In the genomic region with DNA sequence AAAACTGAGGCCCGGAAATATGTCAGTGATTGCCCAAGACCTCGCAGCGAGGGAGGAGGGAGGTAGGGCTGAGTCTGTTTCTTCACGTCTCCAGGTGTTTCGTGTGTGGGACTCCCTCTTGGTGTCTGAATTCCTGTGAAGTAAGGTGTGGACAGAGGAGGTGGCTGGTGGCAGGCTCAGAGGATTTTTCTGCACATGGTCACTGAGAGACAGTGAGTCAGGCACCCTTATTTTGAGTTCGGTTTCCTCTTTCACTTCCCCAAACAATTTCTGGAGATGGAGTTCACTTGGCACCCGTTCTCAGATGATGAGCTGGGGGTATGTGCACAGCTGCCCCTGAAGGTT, we compare ENCODE assay signal across 10 cellular contexts. TPM values are rescaled to one million over a fixed set of nuclear protein-coding genes. Genes with fewer than 3 reads are reported as not detected.
DNase-seq lines count a peak whose midpoint lies in the region; ATAC-seq lines count a peak whose summit lies in the region.
"Had no signal": no experiment of that assay in that cellular context is flagged by ENCODE, and none has a peak within 500 bp of the region (broad histone marks: within the 10 kb centered on the region; RNA-seq: fewer than 3 reads in every experiment).

No MANE protein-coding gene starts in this region.

- H3K4me3 Mint-ChIP-seq in activated T-helper 17 cell treated with anti-CD3 and anti-CD28 coated beads, Interleukin-2, amount 50 U/mL, for 72 hours = no peak overlapping the region

- intact Hi-C loops in left colon (cut with DNase I, micrococcal nuclease) = no loop called here

- DNase-seq in Daoy (ENCODE audit: low read depth) = peak; percentile 27
- DNase-seq in NOMO-1 (lab: John Stamatoyannopoulos, UW; ENCODE audit: unreplicated experiment in 2 of 2) = peak; percentile 87 to 97
- peak in 1 of 2 donors; percentile 9 for DNase-seq in left colon
- DNase-seq in ecto neural progenitor cell (ENCODE audit: low spot score) = no peak
- DNase-seq in cerebellar cortex (ENCODE audit: low spot score) = no peak
- DNase-seq: activated CD4-positive, alpha-beta T cell treated with anti-CD3 and anti-CD28 coated beads for 4 hours had no signal

- no peak overlapping the region for H3K27ac Mint-ChIP-seq in activated T-helper 17 cell treated with anti-CD3 and anti-CD28 coated beads, Interleukin-2, amount 50 U/mL, for 72 hours

- ATAC-seq in GM21723 (IDR thresholded peaks at IDR 0.05; ENCODE audit: unreplicated experiment) (peak; percentile 55), left colon (peak; percentile 72), GM19397 (IDR thresholded peaks at IDR 0.05; ENCODE audit: unreplicated experiment) (no peak)
- no peak for ATAC-seq in activated T-helper 17 cell treated with anti-CD3 and anti-CD28 coated beads, Interleukin-2, amount 50 U/mL, for 72 hours (replicated peaks)

- no peaks in the 10 kb centered on the region for H3K4me1 Mint-ChIP-seq in activated T-helper 17 cell treated with anti-CD3 and anti-CD28 coated beads, Interleukin-2, amount 50 U/mL, for 72 hours

- no peaks in the 10 kb centered on the region for H3K36me3 Mint-ChIP-seq in activated T-helper 17 cell treated with anti-CD3 and anti-CD28 coated beads, Interleukin-2, amount 50 U/mL, for 72 hours (ENCODE audit: low read depth)
- H3K36me3 Mint-ChIP-seq: brain had no signal

- no peaks in the 10 kb centered on the region for H3K9me3 Mint-ChIP-seq in activated T-helper 17 cell treated with anti-CD3 and anti-CD28 coated beads, Interleukin-2, amount 50 U/mL, for 72 hours

- peaks cover 22% of the 10 kb centered on the region for H3K27me3 Mint-ChIP-seq in activated T-helper 17 cell treated with anti-CD3 and anti-CD28 coated beads, Interleukin-2, amount 50 U/mL, for 72 hours

RNA-seq across cellular contexts. Expression of a gene that starts 46.3 kb away (rescaled TPM):
- 23.2 and 27.6 TPM in 2 replicates for total RNA-seq in Daoy (2014; rRNA removed; shearing (Covaris generic))
- 10 to 100 TPM; 65.1 to 69.0 TPM for total RNA-seq in left colon
- total RNA-seq in activated T-helper 17 cell treated with anti-CD3 and anti-CD28 coated beads, Interleukin-2, amount 50 U/mL, for 72 hours = 10 to 100 TPM; 43.7 to 73.6 TPM

RNA-seq across cellular contexts. Expression of a gene that starts 53.8 kb away (rescaled TPM):
- 60.1 and 75.9 TPM in 2 replicates for total RNA-seq in Daoy (2014; rRNA removed; shearing (Covaris generic))
- total RNA-seq in left colon = 10 to 100 TPM; 21.0 to 25.4 TPM
- 1 to 10 TPM; 7.4 to 8.1 TPM for total RNA-seq in activated T-helper 17 cell treated with anti-CD3 and anti-CD28 coated beads, Interleukin-2, amount 50 U/mL, for 72 hours

Comparison
In these comparisons a context has a peak if more than half of its experiments do, and no peak if none do; other contexts are left out.
1. DNase-seq: peak in Daoy (single experiment) and NOMO-1 (2 of 2); none in ecto neural progenitor cell (single experiment) and cerebellar cortex (single experiment).
2. ATAC-seq: peak in GM21723 (single experiment) and left colon (single experiment); none in activated T-helper 17 cell treated with anti-CD3 and anti-CD28 coated beads, Interleukin-2, amount 50 U/mL, for 72 hours (single experiment) and GM19397 (single experiment).